ENCODE assay signal across 28 cellular contexts in the genomic region with DNA sequence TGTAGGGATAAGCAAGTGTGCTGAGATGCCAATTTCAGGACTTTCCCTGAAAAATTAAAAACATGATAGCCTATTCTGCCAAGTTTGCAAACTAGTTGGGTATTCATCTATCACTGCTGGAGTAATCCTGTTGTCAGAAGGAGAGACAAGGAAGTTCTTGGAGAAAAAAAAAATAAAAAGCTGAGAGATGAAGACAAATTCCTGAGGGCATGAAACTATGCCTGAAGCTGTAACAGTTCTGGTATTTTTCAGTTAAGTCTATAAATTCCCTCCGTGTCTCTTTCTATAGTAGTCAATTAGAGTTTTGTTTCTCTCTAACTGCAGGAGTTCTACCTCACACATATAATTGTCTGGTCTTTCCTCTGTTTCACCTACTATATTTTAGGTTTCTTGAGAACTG.
DNase-seq lines count a peak whose midpoint lies in the region; FAIRE-seq and TF ChIP-seq lines count a peak whose summit lies in the region.
"Had no signal": no experiment of that assay in that cellular context is flagged by ENCODE, and none has a peak within 500 bp of the region (broad histone marks: within the 10 kb centered on the region; RNA-seq: fewer than 3 reads in every experiment).

No MANE protein-coding gene starts in this region.

- no peaks in the 10 kb centered on the region for H3K27me3 Mint-ChIP-seq in activated naive CD4-positive, alpha-beta T cell treated with anti-CD3 and anti-CD28 coated beads, Interleukin-2, amount 10 ng/mL, durations not matched to agents 7 days and 5 days
- H3K27me3 Mint-ChIP-seq: central memory CD8-positive, alpha-beta T cell; stimulated activated naive CD8-positive, alpha-beta T cell treated with anti-CD3 and anti-CD28 coated beads, Interleukin-15, Interleukin-2, amounts not matched to agents 100 ng/mL and 50 ng/mL, for 24 hours; type B pancreatic cell had no signal

- H3K27ac Mint-ChIP-seq in activated naive CD4-positive, alpha-beta T cell treated with anti-CD3 and anti-CD28 coated beads, Interleukin-2, amount 10 ng/mL, durations not matched to agents 7 days and 5 days, result no peak overlapping the region
- H3K27ac Mint-ChIP-seq: neural progenitor cell; stimulated activated naive CD8-positive, alpha-beta T cell treated with anti-CD3 and anti-CD28 coated beads, Interleukin-15, Interleukin-2, amounts not matched to agents 100 ng/mL and 50 ng/mL, for 24 hours; type B pancreatic cell had no signal

- no peaks in the 10 kb centered on the region for H3K4me1 Mint-ChIP-seq in activated naive CD4-positive, alpha-beta T cell treated with anti-CD3 and anti-CD28 coated beads, Interleukin-2, amount 10 ng/mL, durations not matched to agents 7 days and 5 days
- H3K4me1 Mint-ChIP-seq: central memory CD8-positive, alpha-beta T cell; neural progenitor cell had no signal

- FAIRE-seq in H54 (lab: Jason Lieb, UNC) (peak; percentile 86), GM19239 (lab: Jason Lieb, UNC) (no peak)
- FAIRE-seq: K562, small intestine had no signal

- H3K9me3 Mint-ChIP-seq in activated naive CD4-positive, alpha-beta T cell treated with anti-CD3 and anti-CD28 coated beads, Interleukin-2, amount 10 ng/mL, durations not matched to agents 7 days and 5 days, result no peaks in the 10 kb centered on the region
- H3K9me3 Mint-ChIP-seq: central memory CD8-positive, alpha-beta T cell; neural progenitor cell; stimulated activated naive CD8-positive, alpha-beta T cell treated with anti-CD3 and anti-CD28 coated beads, Interleukin-15, Interleukin-2, amounts not matched to agents 100 ng/mL and 50 ng/mL, for 24 hours; type B pancreatic cell had no signal

- H3K36me3 Mint-ChIP-seq in activated naive CD4-positive, alpha-beta T cell treated with anti-CD3 and anti-CD28 coated beads, Interleukin-2, amount 10 ng/mL, durations not matched to agents 7 days and 5 days, result no peaks in the 10 kb centered on the region
- H3K36me3 Mint-ChIP-seq: neural progenitor cell, type B pancreatic cell had no signal

- no peak for DNase-seq in H54 (ENCODE audit: insufficient read length, low spot score)
- peak; percentile 21 for DNase-seq in astrocyte of the hippocampus (ENCODE audit: low read depth, low spot score)
- peak; percentile 33 for DNase-seq in glomerular visceral epithelial cell (ENCODE audit: extremely low spot score)
- DNase-seq in stromal cell of bone marrow (ENCODE audit: low read depth), result peak; percentile 6
- no peak for DNase-seq in activated T-cell treated with anti-CD3 and anti-CD28 coated beads, Interleukin-2, amount 50 U/mL, for 48 hours
- DNase-seq in activated naive CD4-positive, alpha-beta T cell treated with anti-CD3 and anti-CD28 coated beads, Interleukin-2, amount 10 ng/mL, durations not matched to agents 7 days and 5 days, result no peak
- no peak for DNase-seq in GM19239 (ENCODE audit: insufficient read length, low spot score)
- DNase-seq: activated effector memory CD4-positive, alpha-beta T cell treated with anti-CD3 and anti-CD28 coated beads, Interleukin-2, amount 50 U/mL, for 16 hours; amniotic stem cell; BE2C; Caco-2; effector CD4-positive, alpha-beta T cell; head of caudate nucleus; left ventricle myocardium superior; mucosa of descending colon; NCI-H1694 treated with DMSO at 0.1 percent for 48 hours; NCI-H82; PC-9; psoas muscle; SIG-M5; small intestine; stimulated activated CD4-positive, alpha-beta T cell treated with anti-CD3 and anti-CD28 coated beads, Interleukin-4, amount 100 ng/mL, for 1 hour; T-helper 2 cell had no signal

- TF ChIP-seq POLR2A in H54 (IDR thresholded peaks at IDR 0.05; ENCODE audit: low read depth, low read length), result no peak

- H3K4me3 Mint-ChIP-seq in activated naive CD4-positive, alpha-beta T cell treated with anti-CD3 and anti-CD28 coated beads, Interleukin-2, amount 10 ng/mL, durations not matched to agents 7 days and 5 days, result no peak overlapping the region
- H3K4me3 Mint-ChIP-seq: central memory CD8-positive, alpha-beta T cell; neural progenitor cell; stimulated activated naive CD8-positive, alpha-beta T cell treated with anti-CD3 and anti-CD28 coated beads, Interleukin-15, Interleukin-2, amounts not matched to agents 100 ng/mL and 50 ng/mL, for 24 hours; type B pancreatic cell had no signal

- CTCF ChIA-PET in activated naive CD4-positive, alpha-beta T cell treated with anti-CD3 and anti-CD28 coated beads, Interleukin-2, amount 10 ng/mL, durations not matched to agents 7 days and 5 days (lab: Charles Lee), result no interaction called here

Comparison
In these comparisons a context has a peak if more than half of its experiments do, and no peak if none do; other contexts are left out.
1. DNase-seq: peak in astrocyte of the hippocampus (single experiment), glomerular visceral epithelial cell (single experiment) and stromal cell of bone marrow (single experiment); none in H54 (single experiment), activated T-cell treated with anti-CD3 and anti-CD28 coated beads, Interleukin-2, amount 50 U/mL, for 48 hours (0 of 2), activated naive CD4-positive, alpha-beta T cell treated with anti-CD3 and anti-CD28 coated beads, Interleukin-2, amount 10 ng/mL, durations not matched to agents 7 days and 5 days (single experiment) and GM19239 (single experiment).